Comparison of ENCODE assay signal across 29 cellular contexts in genomic region chr6:98871821-98872220, GRCh38. TPM values are rescaled to one million over a fixed set of nuclear protein-coding genes. Genes with fewer than 3 reads are reported as not detected.
"Had no signal": no experiment of that assay in that cellular context is flagged by ENCODE, and none has a peak within 500 bp of the region (broad histone marks: within the 10 kb centered on the region; RNA-seq: fewer than 3 reads in every experiment).

No MANE protein-coding gene starts in this region.

- H3K9me3 Mint-ChIP-seq: immature natural killer cell; mesothelial cell of epicardium; natural killer cell treated with Interleukin-12 subunit alpha and Interleukin-12 subunit beta and Interleukin-15 and Interleukin-18, amount 100 ng/mL, for 72 hours; stimulated activated memory B cell treated with anti-CD40 and anti-IgM and Interleukin-4, amounts not matched to agents 10 μg/mL and 1 μg/mL and 100 μg/mL, for 72 hours; stimulated activated naive CD8-positive, alpha-beta T cell treated with anti-CD3 and anti-CD28 coated beads, Interleukin-15, amount 100 ng/mL, for 72 hours had no signal

- H3K9me3 ChIP-seq: left ventricle myocardium inferior, ovary, right atrium auricular region, right lobe of liver, transverse colon, upper lobe of left lung, vagina had no signal

- H3K27ac ChIP-seq: left ventricle myocardium inferior, ovary, right atrium auricular region, right lobe of liver, transverse colon, upper lobe of left lung, vagina had no signal

- H3K27me3 ChIP-seq: ovary, right atrium auricular region, right lobe of liver, transverse colon, upper lobe of left lung, vagina had no signal

- H3K36me3 ChIP-seq: ovary, right atrium auricular region, right lobe of liver had no signal

- ATAC-seq: natural killer cell treated with Interleukin-12 subunit alpha and Interleukin-12 subunit beta and Interleukin-15 and Interleukin-18, amount 100 ng/mL, for 72 hours; stimulated activated memory B cell treated with anti-CD40 and anti-IgM and Interleukin-4, amounts not matched to agents 10 μg/mL and 1 μg/mL and 100 μg/mL, for 72 hours; stimulated activated naive CD8-positive, alpha-beta T cell treated with anti-CD3 and anti-CD28 coated beads, Interleukin-15, amount 100 ng/mL, for 72 hours had no signal

- H3K27me3 Mint-ChIP-seq: naive B cell; natural killer cell treated with Interleukin-12 subunit alpha and Interleukin-12 subunit beta and Interleukin-15 and Interleukin-18, amount 100 ng/mL, for 72 hours; progenitor cell of endocrine pancreas; stimulated activated memory B cell treated with anti-CD40 and anti-IgM and Interleukin-4, amounts not matched to agents 10 μg/mL and 1 μg/mL and 100 μg/mL, for 72 hours; stimulated activated naive CD8-positive, alpha-beta T cell treated with anti-CD3 and anti-CD28 coated beads, Interleukin-15, amount 100 ng/mL, for 72 hours had no signal

- H3K27ac Mint-ChIP-seq: immature natural killer cell; mesothelial cell of epicardium; natural killer cell treated with Interleukin-12 subunit alpha and Interleukin-12 subunit beta and Interleukin-15 and Interleukin-18, amount 100 ng/mL, for 72 hours; progenitor cell of endocrine pancreas; stimulated activated memory B cell treated with anti-CD40 and anti-IgM and Interleukin-4, amounts not matched to agents 10 μg/mL and 1 μg/mL and 100 μg/mL, for 72 hours; stimulated activated naive CD8-positive, alpha-beta T cell treated with anti-CD3 and anti-CD28 coated beads, Interleukin-15, amount 100 ng/mL, for 72 hours had no signal

- H3K4me3 Mint-ChIP-seq: immature natural killer cell; mesothelial cell of epicardium; naive B cell; natural killer cell treated with Interleukin-12 subunit alpha and Interleukin-12 subunit beta and Interleukin-15 and Interleukin-18, amount 100 ng/mL, for 72 hours; stimulated activated memory B cell treated with anti-CD40 and anti-IgM and Interleukin-4, amounts not matched to agents 10 μg/mL and 1 μg/mL and 100 μg/mL, for 72 hours; stimulated activated naive CD8-positive, alpha-beta T cell treated with anti-CD3 and anti-CD28 coated beads, Interleukin-15, amount 100 ng/mL, for 72 hours had no signal

- H3K4me1 Mint-ChIP-seq: immature natural killer cell; mesothelial cell of epicardium; stimulated activated memory B cell treated with anti-CD40 and anti-IgM and Interleukin-4, amounts not matched to agents 10 μg/mL and 1 μg/mL and 100 μg/mL, for 72 hours; stimulated activated naive CD8-positive, alpha-beta T cell treated with anti-CD3 and anti-CD28 coated beads, Interleukin-15, amount 100 ng/mL, for 72 hours had no signal

- H3K4me1 ChIP-seq: left ventricle myocardium inferior, right atrium auricular region, right lobe of liver, transverse colon, upper lobe of left lung, vagina had no signal

- H3K4me3 ChIP-seq: left ventricle myocardium inferior, lung, ovary, right atrium auricular region, right lobe of liver, smooth muscle cell, transverse colon, upper lobe of left lung, vagina had no signal

- DNase-seq: hypothalamus; immature natural killer cell; left ventricle myocardium inferior; mesendoderm; naive B cell; ovary; right lobe of liver; stimulated activated CD4-positive, alpha-beta T cell treated with anti-CD3 and anti-CD28 coated beads, Interleukin-1b, Interleukin-23, amount 100 ng/mL, for 48 hours; stimulated activated CD4-positive, alpha-beta T cell treated with anti-CD3 and anti-CD28 coated beads, Interleukin-2, amount 100 ng/mL, for 48 hours; stimulated activated CD4-positive, alpha-beta T cell treated with anti-CD3 and anti-CD28 coated beads, Interleukin-4, amount 100 ng/mL, for 4 hours; stimulated activated CD8-positive, alpha-beta memory T cell treated with anti-CD3 and anti-CD28 coated beads, Interleukin-4, amount 100 ng/mL, for 48 hours; stimulated activated naive CD4-positive, alpha-beta T cell treated with Interleukin-2 at 50 U/mL for 16 hours; stimulated activated naive CD8-positive, alpha-beta T cell treated with anti-CD3 and anti-CD28 coated beads, Interleukin-15, amount 100 ng/mL, for 72 hours; substantia nigra; transverse colon; upper lobe of left lung had no signal

RNA-seq across cellular contexts. Expression of gene POU3F2, which starts 37.4 kb away (rescaled TPM):
- total RNA-seq: kidney epithelial cell; left ventricle myocardium inferior; lower leg skin; mesothelial cell of epicardium; natural killer cell treated with Interleukin-12 subunit alpha and Interleukin-12 subunit beta and Interleukin-15 and Interleukin-18, amount 100 ng/mL, for 72 hours; omental fat pad; ovary; pulmonary artery endothelial cell; renal cortical epithelial cell; right atrium auricular region; right lobe of liver; smooth muscle cell; transverse colon; upper lobe of left lung; vagina had no signal
- polyA plus RNA-seq: immature natural killer cell, lung, smooth muscle cell had no signal
